Comparison of ENCODE assay signal across 27 cellular contexts in genomic region chr7:24517166-24517565, GRCh38.
"Had no signal": no experiment of that assay in that cellular context is flagged by ENCODE, and none has a peak within 500 bp of the region (broad histone marks: within the 10 kb centered on the region; RNA-seq: fewer than 3 reads in every experiment).

No MANE protein-coding gene starts in this region.

- FAIRE-seq: urothelium cell line had no signal

- H3K27me3 ChIP-seq: testis, thyroid gland, tibial artery, tibial nerve, upper lobe of left lung, upper lobe of right lung, uterus, vagina had no signal

- H3K4me1 ChIP-seq: stomach, suprapubic skin, testis, thyroid gland, tibial artery, tibial nerve, transverse colon, upper lobe of left lung, upper lobe of right lung, uterus, vagina had no signal

- H3K9me3 ChIP-seq: stomach, suprapubic skin, testis, thoracic aorta, thyroid gland, tibial artery, tibial nerve, transverse colon, upper lobe of left lung, upper lobe of right lung, uterus, vagina had no signal

- H3K27ac ChIP-seq: stomach, suprapubic skin, testis, thoracic aorta, thyroid gland, tibial artery, tibial nerve, transverse colon, upper lobe of left lung, upper lobe of right lung, uterus, vagina had no signal

- H3K36me3 ChIP-seq: stomach, suprapubic skin, thoracic aorta, thyroid gland, tibial artery, tibial nerve, transverse colon, upper lobe of left lung, upper lobe of right lung, uterus, vagina had no signal

- DNase-seq: stimulated activated CD4-positive, alpha-beta T cell treated with anti-CD3 and anti-CD28 coated beads, Interleukin-2, amount 100 ng/mL, for 48 hours; stimulated activated CD4-positive, alpha-beta T cell treated with anti-CD3 and anti-CD28 coated beads, Interleukin-4, amount 100 ng/mL, for 1 hour; stimulated activated CD4-positive, alpha-beta T cell treated with anti-CD3 and anti-CD28 coated beads, Interleukin-4, amount 100 ng/mL, for 24 hours; stimulated activated CD4-positive, alpha-beta T cell treated with anti-CD3 and anti-CD28 coated beads, Interleukin-4, amount 100 ng/mL, for 4 hours; stimulated activated CD8-positive, alpha-beta memory T cell treated with anti-CD3 and anti-CD28 coated beads, Interleukin-4, amount 100 ng/mL, for 48 hours; stimulated activated naive B cell treated with anti-CD40 and anti-IgM and Interleukin-4, amounts not matched to agents 10 μg/mL and 1 μg/mL and 100 μg/mL, for 72 hours; stimulated activated naive CD4-positive, alpha-beta T cell; stimulated activated naive CD4-positive, alpha-beta T cell treated with Interleukin-2 at 50 U/mL for 16 hours; stimulated activated naive CD8-positive, alpha-beta T cell treated with anti-CD3 and anti-CD28 coated beads, Interleukin-15, amount 100 ng/mL, for 72 hours; stimulated activated naive CD8-positive, alpha-beta T cell treated with anti-CD3 and anti-CD28 coated beads, Interleukin-15, Interleukin-2, amounts not matched to agents 100 U/mL and 50 U/mL, for 24 hours; stomach; substantia nigra; testis; thyroid gland; tibial artery; transverse colon; trophoblast cell; upper lobe of left lung; upper lobe of right lung; uterus had no signal

- ATAC-seq: stimulated activated effector memory CD8-positive, alpha-beta T cell treated with anti-CD3 and anti-CD28 coated beads, Interleukin-12 subunit alpha, Interleukin-12 subunit beta, amount 100 ng/mL, for 72 hours; stimulated activated memory B cell treated with anti-CD40 and anti-IgM and Interleukin-4, amounts not matched to agents 10 μg/mL and 1 μg/mL and 100 μg/mL, for 72 hours; stimulated activated naive B cell treated with anti-CD40 and anti-IgM and Interleukin-4, amounts not matched to agents 10 μg/mL and 1 μg/mL and 100 μg/mL, for 72 hours; stimulated activated naive CD8-positive, alpha-beta T cell treated with anti-CD3 and anti-CD28 coated beads, Interleukin-15, amount 100 ng/mL, for 72 hours; stimulated activated naive CD8-positive, alpha-beta T cell treated with anti-CD3 and anti-CD28 coated beads, Interleukin-15, Interleukin-2, amounts not matched to agents 100 U/mL and 50 U/mL, for 24 hours; upper lobe of right lung had no signal

- H3K4me3 ChIP-seq: stomach, suprapubic skin, testis, thoracic aorta, thyroid gland, tibial artery, tibial nerve, transverse colon, upper lobe of left lung, upper lobe of right lung, uterus, vagina had no signal
